ENCODE assay signal across 28 cellular contexts in the genomic region with DNA sequence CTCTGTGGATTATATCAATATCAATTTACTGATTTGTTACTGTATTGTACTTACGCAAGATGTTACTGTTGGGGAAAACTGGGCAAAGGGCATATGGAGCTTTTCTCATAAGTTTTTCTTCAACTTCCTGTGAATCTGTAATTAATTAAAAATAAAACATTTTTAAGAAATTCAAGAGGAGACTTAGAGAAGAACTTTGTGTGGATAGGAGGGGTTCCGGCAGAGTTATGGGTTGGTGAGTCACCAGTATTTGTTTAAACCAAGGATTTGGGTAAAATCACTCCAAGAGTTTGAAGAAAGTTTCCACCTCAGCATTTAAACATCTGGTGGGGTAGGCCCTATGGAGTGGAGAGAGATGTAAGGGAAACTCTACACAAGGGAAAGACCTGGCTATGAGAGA.
"Had no signal": no experiment of that assay in that cellular context is flagged by ENCODE, and none has a peak within 500 bp of the region (broad histone marks: within the 10 kb centered on the region; RNA-seq: fewer than 3 reads in every experiment).

No MANE protein-coding gene starts in this region.

- FAIRE-seq: endometrium, islet of Langerhans, keratinocyte had no signal

- H3K27me3 Mint-ChIP-seq: dendritic cell treated with granulocyte-macrophage colony-stimulating factor and Interleukin-4, amounts not matched to agents 40 ng/mL and 50 ng/mL, for 4 days had no signal

- H3K36me3 Mint-ChIP-seq: mesothelial cell of epicardium, natural killer cell had no signal

- H3K27ac Mint-ChIP-seq: dendritic cell treated with granulocyte-macrophage colony-stimulating factor and Interleukin-4, amounts not matched to agents 40 ng/mL and 50 ng/mL, for 4 days; effector memory CD8-positive, alpha-beta T cell; endodermal cell; mesothelial cell of epicardium; naive B cell; natural killer cell had no signal

- H3K27ac ChIP-seq: coronary artery, epithelial cell of prostate, esophagus squamous epithelium, gastrocnemius medialis, heart right ventricle, left lung, lower lobe of right lung had no signal

- H3K9me3 ChIP-seq: gastrocnemius medialis, heart right ventricle, left lung, lower lobe of right lung, mucosa of descending colon had no signal

- H3K4me3 Mint-ChIP-seq: dendritic cell treated with granulocyte-macrophage colony-stimulating factor and Interleukin-4, amounts not matched to agents 40 ng/mL and 50 ng/mL, for 4 days; effector memory CD8-positive, alpha-beta T cell; endodermal cell; mesothelial cell of epicardium; naive B cell; natural killer cell had no signal

- DNase-seq: effector CD8-positive, alpha-beta T cell; effector memory CD8-positive, alpha-beta T cell; endodermal cell; erythroblast; esophagus squamous epithelium; foreskin fibroblast; foreskin melanocyte; gastrocnemius medialis; glutamatergic neuron; head of caudate nucleus; heart right ventricle; hippocampal formation; left cardiac atrium; left lung; left ventricle myocardium superior; lower lobe of right lung; mesenchymal stem cell; naive B cell; natural killer cell had no signal

- ATAC-seq: effector memory CD8-positive, alpha-beta T cell; esophagus mucosa; gastrocnemius medialis; heart right ventricle; left cardiac atrium; left lung; left ventricle myocardium superior; lower lobe of right lung; natural killer cell had no signal

- H3K4me1 Mint-ChIP-seq: endodermal cell, mesothelial cell of epicardium, naive B cell, natural killer cell had no signal

- H3K9me3 Mint-ChIP-seq: dendritic cell treated with granulocyte-macrophage colony-stimulating factor and Interleukin-4, amounts not matched to agents 40 ng/mL and 50 ng/mL, for 4 days; effector memory CD8-positive, alpha-beta T cell; endodermal cell; mesothelial cell of epicardium had no signal

- H3K27me3 ChIP-seq: esophagus squamous epithelium, gastrocnemius medialis, left lung had no signal

- H3K4me1 ChIP-seq: esophagus squamous epithelium, gastrocnemius medialis, heart right ventricle, left lung, lower lobe of right lung had no signal

- H3K4me3 ChIP-seq: coronary artery, esophagus squamous epithelium, gastrocnemius medialis, heart right ventricle, left lung, lower lobe of right lung, mucosa of descending colon had no signal

- H3K36me3 ChIP-seq: esophagus squamous epithelium, gastrocnemius medialis, heart right ventricle, left lung, lower lobe of right lung had no signal
